8 cellular contexts compared by ENCODE assay signal in the genomic region with DNA sequence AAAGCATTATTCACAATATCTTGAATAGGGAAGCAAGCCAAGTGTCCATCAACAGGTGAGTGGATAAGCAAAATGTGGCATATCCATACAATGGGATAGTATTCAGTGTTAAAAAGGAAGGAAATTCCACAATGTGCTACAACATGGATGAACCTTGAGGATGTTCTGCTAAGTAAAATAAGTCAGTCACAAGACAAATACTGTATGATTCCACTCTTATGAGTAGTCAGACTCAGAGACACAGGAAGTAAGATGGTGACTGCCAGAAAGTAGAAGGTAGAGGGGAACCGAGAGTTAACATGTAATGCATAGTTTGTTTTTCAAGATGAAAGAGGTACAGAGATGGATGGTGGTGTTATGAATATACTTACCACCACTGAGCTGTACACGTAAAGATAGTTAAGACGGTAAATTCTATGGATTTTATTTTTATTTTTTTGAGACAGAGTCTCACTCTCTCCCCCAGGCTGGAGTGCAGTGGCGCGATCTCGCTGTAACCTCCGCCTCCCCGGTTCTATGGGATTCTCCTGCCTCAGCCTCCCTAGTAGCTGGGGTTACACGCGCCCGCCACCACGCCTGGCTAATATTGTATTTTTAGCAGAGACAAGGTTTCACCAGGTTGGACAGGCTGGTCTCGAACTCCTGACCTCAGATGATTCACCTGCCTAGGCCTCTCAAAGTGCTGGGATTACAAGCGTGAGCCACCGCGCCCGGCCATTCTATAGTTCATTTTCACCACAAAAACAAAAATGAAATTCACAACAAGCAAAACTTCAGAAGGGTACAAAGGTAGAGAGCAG. TPM values are rescaled to one million over a fixed set of nuclear protein-coding genes. Genes with fewer than 3 reads are reported as not detected.
DNase-seq lines count a peak whose midpoint lies in the region; ATAC-seq and TF ChIP-seq lines count a peak whose summit lies in the region.

No MANE protein-coding gene starts in this region.

- H3K9me3 ChIP-seq in heart right ventricle (no peaks in the 10 kb centered on the region), muscle layer of duodenum (ENCODE audit: control insufficient read depth in 1 of 2, low read length in 2 of 2) (no peaks in the 10 kb centered on the region), upper lobe of right lung (no peaks in the 10 kb centered on the region)

- H3K36me3 ChIP-seq in heart right ventricle (no peaks in the 10 kb centered on the region), muscle layer of duodenum (ENCODE audit: control insufficient read depth in 1 of 2, insufficient read depth in 2 of 2, low read length in 2 of 2) (no peaks in the 10 kb centered on the region), upper lobe of right lung (no peaks in the 10 kb centered on the region)

- DNase-seq in heart right ventricle = no peak
- no peak for DNase-seq in cardiac septum (ENCODE audit: low spot score)
- peak; percentile 45 for DNase-seq in OCI-M1 (lab: John Stamatoyannopoulos, UW)
- peak in 1 of 2 donors; percentile 53 for DNase-seq in cardiac fibroblast (ENCODE audit: low read depth in 2 of 2)
- no peak for DNase-seq in upper lobe of right lung
- no peak for DNase-seq in SW480 (ENCODE audit: low spot score)
- no peak for DNase-seq in DMS53 treated with DMSO at 0.1 percent for 48 hours (lab: John Stamatoyannopoulos, UW; ENCODE audit: unreplicated experiment)

- 89 to 91% methylated on average over 17 of the region's 17 CpGs for WGBS in heart right ventricle, 2 donors

- intact Hi-C loops in heart right ventricle (cut with DNase I) = no loop called here
- intact Hi-C loops in cardiac septum (cut with DNase I) = no loop called here
- intact Hi-C loops in upper lobe of right lung (cut with DNase I) = no loop called here

- no peak for TF ChIP-seq CTCF in heart right ventricle (IDR thresholded peaks at IDR 0.05)
- TF ChIP-seq CTCF in cardiac fibroblast (IDR thresholded peaks at IDR 0.05; ENCODE audit: low read depth, low read length) = no peak
- TF ChIP-seq CTCF in upper lobe of right lung (IDR thresholded peaks at IDR 0.05) = no peak

- H3K27ac ChIP-seq in heart right ventricle (peak overlapping the region; percentile 87 to 98 (median 94)), muscle layer of duodenum (ENCODE audit: low read length) (peak overlapping the region; percentile 96), upper lobe of right lung (peak overlapping the region; percentile 93)

- H3K4me1 ChIP-seq in heart right ventricle (peaks cover 0 to 43% (median 29%) of the 10 kb centered on the region in 9 donors), muscle layer of duodenum (ENCODE audit: control insufficient read depth in 1 of 2, insufficient read depth in 2 of 2, low read length in 2 of 2) (peaks cover 7 to 27% of the 10 kb centered on the region in 2 donors), upper lobe of right lung (peaks cover 21% of the 10 kb centered on the region)

- no peak for ATAC-seq in heart right ventricle
- no peak for ATAC-seq in upper lobe of right lung

- H3K4me3 ChIP-seq in heart right ventricle (peak overlapping the region in 9 of 10 donors; percentile 64 to 93 (median 85)), cardiac fibroblast (replicated peaks in 1 of 2; ENCODE audit: low read depth in 2 of 2, low read length in 2 of 2) (peak overlapping the region; percentile 35 to 72), muscle layer of duodenum (ENCODE audit: low read depth in 1 of 2, low read length in 2 of 2) (peak overlapping the region; percentile 87 to 91), upper lobe of right lung (peak overlapping the region; percentile 77)

- H3K27me3 ChIP-seq in heart right ventricle (no peaks in the 10 kb centered on the region), muscle layer of duodenum (ENCODE audit: low read depth, low read length) (no peaks in the 10 kb centered on the region), upper lobe of right lung (no peaks in the 10 kb centered on the region)

RNA-seq across cellular contexts. Expression of gene CHAMP1, which starts 1.0 kb away (rescaled TPM):
- total RNA-seq in heart right ventricle (10 to 100 TPM in 6 of 10 donors, 1 to 10 TPM in 4; 8.6 to 17.4 (median 11.4) TPM), cardiac septum (11.2 TPM), upper lobe of right lung (17.8 TPM)
- 1 to 10 TPM; 3.0 to 4.2 TPM for polyA plus RNA-seq in heart right ventricle

RNA-seq across cellular contexts. Expression of gene UPF3A, which starts 31.9 kb away (rescaled TPM):
- total RNA-seq in heart right ventricle (10 to 100 TPM; 16.6 to 29.2 (median 19.4) TPM), cardiac septum (28.8 TPM), upper lobe of right lung (35.6 TPM)
- polyA plus RNA-seq in heart right ventricle = 100 to 1,000 TPM in 1 of 2 donors, 10 to 100 TPM in 1; 26.8 to 105 TPM
